13 cellular contexts compared by ENCODE assay signal in genomic region chr12:31629756-31630732, GRCh38. TPM values are rescaled to one million over a fixed set of nuclear protein-coding genes. Genes with fewer than 3 reads are reported as not detected.
DNase-seq lines count a peak whose midpoint lies in the region; ATAC-seq and TF ChIP-seq lines count a peak whose summit lies in the region.
"Had no signal": no experiment of that assay in that cellular context is flagged by ENCODE, and none has a peak within 500 bp of the region (broad histone marks: within the 10 kb centered on the region; RNA-seq: fewer than 3 reads in every experiment).

No MANE protein-coding gene starts in this region.

- H3K27ac ChIP-seq in DOHH2 (ENCODE audit: low read depth, low read length) (no peak overlapping the region), heart left ventricle (peak overlapping the region in 11 of 12 donors; percentile 37 to 65 (median 47)), rectal smooth muscle tissue (ENCODE audit: low read depth, low read length) (no peak overlapping the region), mammary epithelial cell (ENCODE audit: insufficient read depth, low read depth, low read length) (no peak overlapping the region)
- H3K27ac ChIP-seq: C4-2B, upper lobe of left lung had no signal

- BruUV-seq in mammary epithelial cell (replicated peaks; lab: Mats Ljungman, UMichigan): no TSS peak

- peak; percentile 90 to 98 (median 96) for ATAC-seq in heart left ventricle

- no peaks in the 10 kb centered on the region for H3K79me2 ChIP-seq in DOHH2 (ENCODE audit: control insufficient read depth, low read length)
- no peaks in the 10 kb centered on the region for H3K79me2 ChIP-seq in mammary epithelial cell (ENCODE audit: insufficient read depth, low read length)

- H3K4me1 ChIP-seq in DOHH2 (ENCODE audit: control insufficient read depth, low read length): peaks cover 48% of the 10 kb centered on the region
- H3K4me1 ChIP-seq in heart left ventricle: peaks cover 0 to 17% (median 10%) of the 10 kb centered on the region in 12 donors
- peaks cover 6% of the 10 kb centered on the region for H3K4me1 ChIP-seq in rectal smooth muscle tissue (ENCODE audit: control insufficient read depth, insufficient read depth, low read length)
- H3K4me1 ChIP-seq in mammary epithelial cell (ENCODE audit: insufficient read depth, low read length): no peaks in the 10 kb centered on the region
- H3K4me1 ChIP-seq: upper lobe of left lung had no signal

- H3K9me2 ChIP-seq in DOHH2 (replicated peaks; ENCODE audit: control insufficient read depth, low read length): no peaks in the 10 kb centered on the region

- no peak for TF ChIP-seq POLR2A in heart left ventricle (IDR thresholded peaks at IDR 0.05)

- H3K27me3 ChIP-seq in DOHH2 (ENCODE audit: control insufficient read depth, low read length): no peaks in the 10 kb centered on the region
- H3K27me3 ChIP-seq in heart left ventricle: no peaks in the 10 kb centered on the region
- H3K27me3 ChIP-seq in rectal smooth muscle tissue (ENCODE audit: control insufficient read depth, insufficient read depth, low read length): no peaks in the 10 kb centered on the region
- no peaks in the 10 kb centered on the region for H3K27me3 ChIP-seq in mammary epithelial cell (ENCODE audit: insufficient read depth, low read length)
- H3K27me3 ChIP-seq: upper lobe of left lung had no signal

- dilution Hi-C loops in mammary epithelial cell (cut with HindIII; ENCODE audit: low sequenced_read_pairs): loop anchor here (25.0 kb wide), 1 partner anchor 243 kb away; no protein-coding TSS in a partner anchor

- H3F3A ChIP-seq in DOHH2 (ENCODE audit: control insufficient read depth, insufficient read depth): no peaks in the 10 kb centered on the region

- H3K4me2 ChIP-seq in DOHH2 (ENCODE audit: low read length) (peak overlapping the region; percentile 2; the same call in 1 of the 2 replicates), mammary epithelial cell (ENCODE audit: insufficient read depth, low read depth, low read length) (no peak overlapping the region)

- H3K4me3 ChIP-seq in DOHH2 (ENCODE audit: low read length) (no peak overlapping the region), heart left ventricle (peak overlapping the region in 3 of 12 donors; percentile 19 to 24 (median 24)), rectal smooth muscle tissue (ENCODE audit: low read length) (peak overlapping the region; percentile 6), mammary epithelial cell (replicated peaks in 1 of 3; ENCODE audit: insufficient read depth in 1 of 3, low read depth in 2 of 3, low read length in 3 of 3) (no peak overlapping the region)
- H3K4me3 ChIP-seq: upper lobe of left lung had no signal

- peak; percentile 77 for DNase-seq in amniotic epithelial cell (ENCODE audit: low read depth)
- DNase-seq in heart left ventricle: peak in 4 of 5 donors; percentile 58 to 78 (median 64)
- no peak for DNase-seq in NCI-H146 (lab: John Stamatoyannopoulos, UW)
- DNase-seq in NK-92 (lab: John Stamatoyannopoulos, UW; ENCODE audit: unreplicated experiment): no peak
- no peak for DNase-seq in HuH-7.5 (ENCODE audit: low spot score)
- no peak for DNase-seq in mammary epithelial cell
- DNase-seq: hypothalamus, NCI-H1417, T-helper 2 cell, upper lobe of left lung had no signal

- H4K20me1 ChIP-seq in DOHH2 (ENCODE audit: control insufficient read depth, insufficient read depth, low read depth, low read length) (no peaks in the 10 kb centered on the region), mammary epithelial cell (ENCODE audit: insufficient read depth, low read length) (no peaks in the 10 kb centered on the region)

- H3K36me3 ChIP-seq in DOHH2 (ENCODE audit: control insufficient read depth, low read length) (no peaks in the 10 kb centered on the region), heart left ventricle (no peaks in the 10 kb centered on the region), rectal smooth muscle tissue (ENCODE audit: control insufficient read depth, insufficient read depth, low read length) (no peaks in the 10 kb centered on the region), mammary epithelial cell (ENCODE audit: insufficient read depth, low read length) (no peaks in the 10 kb centered on the region)
- H3K36me3 ChIP-seq: upper lobe of left lung had no signal

- H3K9me3 ChIP-seq in DOHH2 (ENCODE audit: control insufficient read depth, insufficient read depth, low read length): no peaks in the 10 kb centered on the region
- no peaks in the 10 kb centered on the region for H3K9me3 ChIP-seq in heart left ventricle
- H3K9me3 ChIP-seq in mammary epithelial cell (replicated peaks; ENCODE audit: insufficient read depth, low read length): no peaks in the 10 kb centered on the region
- H3K9me3 ChIP-seq: upper lobe of left lung had no signal

- H3K9ac ChIP-seq in rectal smooth muscle tissue (ENCODE audit: low read length) (no peak overlapping the region), mammary epithelial cell (ENCODE audit: insufficient read depth, low read length) (no peak overlapping the region)

- CTCF ChIA-PET in mammary epithelial cell (lab: Charles Lee; ENCODE audit: low non-redundant PET): no interaction called here

- H2AFZ ChIP-seq in mammary epithelial cell (ENCODE audit: low read depth, low read length): no peak overlapping the region

- TF ChIP-seq CTCF in DOHH2 (IDR thresholded peaks at IDR 0.05; ENCODE audit: low read depth, low read length, poor library complexity, severe bottlenecking) (no peak), heart left ventricle (IDR thresholded peaks at IDR 0.05) (no peak), mammary epithelial cell (conservative IDR thresholded peaks at IDR 0.05 in 1 of 2, IDR thresholded peaks at IDR 0.05 in 1 of 2; ENCODE audit: extremely low read depth in 1 of 2, insufficient read depth in 1 of 2, low read depth in 1 of 2, low read length in 2 of 2) (no peak)

- in situ Hi-C loops in mammary epithelial cell (cut with MboI; ENCODE audit: low sequenced_read_pairs in 2 of 2): no loop called here

- intact Hi-C loops in heart left ventricle (cut with DNase I): loop anchor here in 6 of 10 donors (2.0 to 10.0 kb wide), 4 partner anchors 38 to 155 kb away; partner anchors contain the start of gene DENND5B (in 4 of the 6)
- intact Hi-C loops in mammary epithelial cell (cut with micrococcal nuclease): loop anchor here (10.0 kb wide), 1 partner anchor 775 kb away; no protein-coding TSS in a partner anchor

- WGBS in heart left ventricle, 4 donors: 34 to 41% (median 37%) methylated on average over 16 of the region's 16 CpGs
- WGBS in mammary epithelial cell (ENCODE audit: low coverage, missing lambda C conversion rate): 79% methylated on average over 16 of the region's 16 CpGs

RNA-seq across cellular contexts. Expression of gene ETFBKMT, which starts 29.4 kb away (rescaled TPM):
- 1 to 10 TPM; 3.1 to 7.4 (median 6.1) TPM for total RNA-seq in heart left ventricle
- 1 to 10 TPM; 2.3 to 2.8 TPM for polyA plus RNA-seq in heart left ventricle
- total RNA-seq in mammary epithelial cell: 1 to 10 TPM; 2.1 to 2.5 TPM
- polyA plus RNA-seq in mammary epithelial cell: 0.74 TPM
- 2.8 TPM for polyA minus RNA-seq in mammary epithelial cell

RNA-seq across cellular contexts. Expression of gene DENND5B, which starts 39.1 kb away (rescaled TPM):
- 10 to 100 TPM; 32.1 to 58.9 (median 44.0) TPM for total RNA-seq in heart left ventricle
- polyA plus RNA-seq in heart left ventricle: 10 to 100 TPM in 1 of 2 donors, 1 to 10 TPM in 1; 8.2 to 16.7 TPM
- total RNA-seq in mammary epithelial cell: 1 to 10 TPM; 2.6 to 7.5 TPM
- polyA plus RNA-seq in mammary epithelial cell: 2.3 TPM
- 2.2 TPM for polyA minus RNA-seq in mammary epithelial cell

Comparison
In these comparisons a context has a peak if more than half of its experiments do, and no peak if none do; other contexts are left out.
1. H3K27ac ChIP-seq: peak in heart left ventricle (11 of 12); none in DOHH2 (single experiment), rectal smooth muscle tissue (single experiment) and mammary epithelial cell (single experiment).
2. DNase-seq: peak in amniotic epithelial cell (single experiment) and heart left ventricle (4 of 5); none in NCI-H146 (single experiment), NK-92 (single experiment), HuH-7.5 (single experiment) and mammary epithelial cell (single experiment).